ENCODE assay signal across 24 cellular contexts in the genomic region with DNA sequence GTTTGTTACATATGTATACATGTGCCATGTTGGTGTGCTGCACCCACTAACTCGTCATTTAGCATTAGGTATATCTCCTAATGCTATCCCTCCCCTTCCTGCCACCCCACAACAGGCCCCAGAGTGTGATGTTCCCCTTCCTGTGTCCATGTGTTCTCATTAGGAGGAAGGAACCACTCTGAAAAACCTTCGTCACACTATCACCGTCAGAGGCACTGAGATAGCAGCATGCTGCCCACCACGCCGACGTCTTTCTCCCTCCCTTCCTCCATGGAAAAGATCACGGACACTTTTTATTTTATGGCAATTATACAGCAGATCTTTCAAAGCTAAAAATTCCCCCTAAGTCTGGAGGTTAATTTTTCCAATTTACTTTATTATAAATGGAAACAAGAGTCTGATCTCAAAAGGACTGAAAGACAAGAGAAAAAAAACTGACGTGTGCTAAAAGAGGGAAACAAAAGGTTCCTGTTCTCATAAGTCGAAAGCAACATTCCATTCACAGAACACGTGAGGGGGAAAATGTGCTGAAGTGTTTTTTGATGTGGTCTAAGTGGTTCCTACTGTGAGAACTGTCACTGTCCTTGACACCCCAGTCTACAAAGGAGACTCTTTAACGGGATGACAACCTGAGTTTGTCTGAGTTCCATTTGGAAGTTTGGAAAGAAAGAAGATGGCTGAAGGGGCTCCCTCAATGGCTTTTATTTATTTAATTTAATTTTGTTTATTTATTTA.
"Had no signal": no experiment of that assay in that cellular context is flagged by ENCODE, and none has a peak within 500 bp of the region (broad histone marks: within the 10 kb centered on the region; RNA-seq: fewer than 3 reads in every experiment).

No MANE protein-coding gene starts in this region.

- H3K27ac ChIP-seq: ascending aorta, body of pancreas, SK-N-MC, VCaP had no signal

- H3K9me3 ChIP-seq: ascending aorta, body of pancreas had no signal

- ATAC-seq: activated naive CD4-positive, alpha-beta T cell treated with anti-CD3 and anti-CD28 coated beads, Interleukin-2, amount 50 U/mL, for 72 hours; activated naive CD8-positive, alpha-beta T cell treated with anti-CD3 and anti-CD28 coated beads, Interleukin-2, amount 50 U/mL, for 24 hours; activated T-cell treated with anti-CD3 and anti-CD28 coated beads, Interleukin-2, amount 50 U/mL, for 4 hours; body of pancreas; PC-3 had no signal

- H3K36me3 ChIP-seq: ascending aorta had no signal

- H3K4me3 ChIP-seq: ascending aorta, body of pancreas, SK-N-MC had no signal

- H3K4me1 ChIP-seq: ascending aorta, body of pancreas had no signal

- H3K27me3 ChIP-seq: ascending aorta, body of pancreas had no signal

- DNase-seq: activated CD4-positive, alpha-beta memory T cell treated with anti-CD3 and anti-CD28 coated beads for 36 hours; activated CD4-positive, alpha-beta T cell treated with anti-CD3 and anti-CD28 coated beads, Interleukin-2, amount 10 ng/mL, durations not matched to agents 7 days and 5 days; activated CD4-positive, CD25-positive, alpha-beta regulatory T cell; activated CD8-positive, alpha-beta memory T cell treated with anti-CD3 and anti-CD28 coated beads for 24 hours; activated effector memory CD4-positive, alpha-beta T cell treated with anti-CD3 and anti-CD28 coated beads, Interleukin-2, amount 50 U/mL, for 16 hours; activated naive CD4-positive, alpha-beta T cell treated with Interleukin-2 at 50 U/mL for 16 hours; activated naive CD8-positive, alpha-beta T cell treated with anti-CD3 and anti-CD28 coated beads, Interleukin-2, amount 50 U/mL, for 24 hours; activated T-cell treated with anti-CD3 and anti-CD28 coated beads, Interleukin-2, amount 50 U/mL, for 4 hours; amniotic stem cell; body of pancreas; KG1; NCI-H1048; NCI-H146; NCI-H187 treated with DMSO at 0.1 percent for 48 hours; NCI-H345; NCI-H510A; NCI-H526 treated with DMSO at 0.1 percent for 48 hours; PC-3; SIG-M5; T-helper 1 cell had no signal
